In genomic region chr11:44309483-44310197, GRCh38 we compare ENCODE assay signal across 8 cellular contexts. TPM values are rescaled to one million over a fixed set of nuclear protein-coding genes. Genes with fewer than 3 reads are reported as not detected.
DNase-seq lines count a peak whose midpoint lies in the region; ATAC-seq and TF ChIP-seq lines count a peak whose summit lies in the region.

Gene ALX4, minus strand, starts transcription at chr11:44310139. Its CDS starts 77 bp downstream, at chr11:44310062.

- POLR2A ChIA-PET in WTC11 (lab: Charles Lee): interaction anchor here (0.7 kb wide), 1 partner anchor 51 kb away, joined by 3 read pairs; no protein-coding TSS in a partner anchor

- no peak for TF ChIP-seq CTCF in WTC11 (IDR thresholded peaks at IDR 0.05)

- DNase-seq in Right ventricle myocardium inferior (ENCODE audit: missing footprints): peak; percentile 78
- DNase-seq in cardiac septum (ENCODE audit: low spot score): no peak
- peak; percentile 80 for DNase-seq in WTC11 (ENCODE audit: low spot score)
- peak; percentile 50 for DNase-seq in left cardiac atrium
- DNase-seq in stimulated activated CD4-positive, alpha-beta T cell treated with anti-CD3 and anti-CD28 coated beads, Interleukin-2, amount 100 ng/mL, for 24 hours: peak; percentile 23 to 56
- no peak for DNase-seq in natural killer cell treated with Interleukin-12 subunit alpha and Interleukin-12 subunit beta and Interleukin-15 and Interleukin-18, amount 100 ng/mL, for 72 hours (ENCODE audit: low spot score)
- DNase-seq in middle frontal gyrus (ENCODE audit: extremely low spot score, low spot score): no peak

- H3K27me3 Mint-ChIP-seq in WTC11 (ENCODE audit: low read depth): peaks cover 100% of the 10 kb centered on the region
- peaks cover 66 to 79% of the 10 kb centered on the region in 2 donors for H3K27me3 Mint-ChIP-seq in natural killer cell treated with Interleukin-12 subunit alpha and Interleukin-12 subunit beta and Interleukin-15 and Interleukin-18, amount 100 ng/mL, for 72 hours

- peaks cover 64% of the 10 kb centered on the region for H3K4me1 Mint-ChIP-seq in WTC11
- peaks cover 14 to 17% of the 10 kb centered on the region in 2 donors for H3K4me1 Mint-ChIP-seq in natural killer cell treated with Interleukin-12 subunit alpha and Interleukin-12 subunit beta and Interleukin-15 and Interleukin-18, amount 100 ng/mL, for 72 hours (ENCODE audit: low read depth in 2 of 2)

- intact Hi-C loops in Right ventricle myocardium inferior (cut with DNase I): no loop called here
- intact Hi-C loops in cardiac septum (cut with DNase I): no loop called here
- intact Hi-C loops in left cardiac atrium (cut with DNase I): loop anchor here in 1 of 2 donors (10.0 kb wide), 1 partner anchor 165 kb away; no protein-coding TSS in a partner anchor

- no peaks in the 10 kb centered on the region for H3K9me3 Mint-ChIP-seq in WTC11
- no peaks in the 10 kb centered on the region for H3K9me3 Mint-ChIP-seq in natural killer cell treated with Interleukin-12 subunit alpha and Interleukin-12 subunit beta and Interleukin-15 and Interleukin-18, amount 100 ng/mL, for 72 hours

- peak; percentile 73 for ATAC-seq in Right ventricle myocardium inferior
- ATAC-seq in WTC11: peak; percentile 40
- ATAC-seq in left cardiac atrium: peak; percentile 65 to 68
- no peak for ATAC-seq in natural killer cell treated with Interleukin-12 subunit alpha and Interleukin-12 subunit beta and Interleukin-15 and Interleukin-18, amount 100 ng/mL, for 72 hours
- no peak for ATAC-seq in HG02938 (IDR thresholded peaks at IDR 0.05; ENCODE audit: unreplicated experiment)

- H3K36me3 Mint-ChIP-seq in WTC11: no peaks in the 10 kb centered on the region
- no peaks in the 10 kb centered on the region for H3K36me3 Mint-ChIP-seq in natural killer cell treated with Interleukin-12 subunit alpha and Interleukin-12 subunit beta and Interleukin-15 and Interleukin-18, amount 100 ng/mL, for 72 hours

- CTCF ChIA-PET in WTC11 (lab: Charles Lee): interaction anchor here (0.6 to 1.1 kb wide), 3 partner anchors 10 to 176 kb away, joined by 3 to 4 read pairs (median 3); no protein-coding TSS in a partner anchor

- no peak within 1 kb of the TSS for H3K27ac Mint-ChIP-seq in WTC11
- H3K27ac Mint-ChIP-seq in natural killer cell treated with Interleukin-12 subunit alpha and Interleukin-12 subunit beta and Interleukin-15 and Interleukin-18, amount 100 ng/mL, for 72 hours: no peak within 1 kb of the TSS

- peak within 1 kb of the TSS; percentile 60 for H3K4me3 Mint-ChIP-seq in WTC11
- H3K4me3 Mint-ChIP-seq in natural killer cell treated with Interleukin-12 subunit alpha and Interleukin-12 subunit beta and Interleukin-15 and Interleukin-18, amount 100 ng/mL, for 72 hours: no peak within 1 kb of the TSS

TF ChIP-seq in WTC11, 78 proteins besides CTCF, POLR2A, EP300 and RAD21:
- TF ChIP-seq KAT7 (CRISPR knock-in tag; IDR thresholded peaks at IDR 0.05; ENCODE audit: borderline replicate concordance) (peak; percentile 56; the same call in 1 of the 2 replicates), ETV6 (CRISPR knock-in tag; IDR thresholded peaks at IDR 0.05) (0 out of 2 replicates have a peak, but pooled peaks have one; percentile 45), ZNF121 (CRISPR knock-in tag; IDR thresholded peaks at IDR 0.05) (0 out of 2 replicates have a peak, but pooled peaks have one; percentile 27), USF1 (CRISPR knock-in tag; IDR thresholded peaks at IDR 0.05) (0 out of 2 replicates have a peak, but pooled peaks have one; percentile 40), SMAD3 (CRISPR knock-in tag; IDR thresholded peaks at IDR 0.05; ENCODE audit: borderline replicate concordance) (no peak), ZMAT4 (CRISPR knock-in tag; IDR thresholded peaks at IDR 0.05) (no peak)
- TF ChIP-seq, protein P1, sequence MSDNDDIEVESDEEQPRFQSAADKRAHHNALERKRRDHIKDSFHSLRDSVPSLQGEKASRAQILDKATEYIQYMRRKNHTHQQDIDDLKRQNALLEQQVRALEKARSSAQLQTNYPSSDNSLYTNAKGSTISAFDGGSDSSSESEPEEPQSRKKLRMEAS (CRISPR knock-in tag; IDR thresholded peaks at IDR 0.05): 0 out of 2 replicates have a peak, but pooled peaks have one; percentile 30
- TF ChIP-seq, protein P2, sequence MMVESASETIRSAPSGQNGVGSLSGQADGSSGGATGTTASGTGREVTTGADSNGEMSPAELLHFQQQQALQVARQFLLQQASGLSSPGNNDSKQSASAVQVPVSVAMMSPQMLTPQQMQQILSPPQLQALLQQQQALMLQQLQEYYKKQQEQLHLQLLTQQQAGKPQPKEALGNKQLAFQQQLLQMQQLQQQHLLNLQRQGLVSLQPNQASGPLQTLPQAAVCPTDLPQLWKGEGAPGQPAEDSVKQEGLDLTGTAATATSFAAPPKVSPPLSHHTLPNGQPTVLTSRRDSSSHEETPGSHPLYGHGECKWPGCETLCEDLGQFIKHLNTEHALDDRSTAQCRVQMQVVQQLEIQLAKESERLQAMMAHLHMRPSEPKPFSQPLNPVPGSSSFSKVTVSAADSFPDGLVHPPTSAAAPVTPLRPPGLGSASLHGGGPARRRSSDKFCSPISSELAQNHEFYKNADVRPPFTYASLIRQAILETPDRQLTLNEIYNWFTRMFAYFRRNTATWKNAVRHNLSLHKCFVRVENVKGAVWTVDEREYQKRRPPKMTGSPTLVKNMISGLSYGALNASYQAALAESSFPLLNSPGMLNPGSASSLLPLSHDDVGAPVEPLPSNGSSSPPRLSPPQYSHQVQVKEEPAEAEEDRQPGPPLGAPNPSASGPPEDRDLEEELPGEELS (CRISPR knock-in tag; IDR thresholded peaks at IDR 0.05): peak; percentile 67; the same call in 1 of the 2 replicates
TF ChIP-seq in WTC11: peak in this region for 6.

RNA-seq across cellular contexts. Expression of gene ALX4, which starts in this region (rescaled TPM):
- total RNA-seq in Right ventricle myocardium inferior (0.05 TPM), cardiac septum (0.05 TPM), WTC11 (2021) (not detected in 3 replicates), left cardiac atrium (under 1 TPM in 1 of 2 donors, not detected in 1; 0.03 TPM)
- total RNA-seq in natural killer cell treated with Interleukin-12 subunit alpha and Interleukin-12 subunit beta and Interleukin-15 and Interleukin-18, amount 100 ng/mL, for 72 hours: not detected

Comparison
In these comparisons a context has a peak if more than half of its experiments do, and no peak if none do; other contexts are left out.
1. Peak in DNase-seq and ATAC-seq in Right ventricle myocardium inferior; RNA of the gene not detected or under 1 TPM.
2. Peak in DNase-seq and ATAC-seq in WTC11; RNA of the gene not detected or under 1 TPM.
3. Peak in DNase-seq and ATAC-seq in left cardiac atrium; RNA of the gene not detected or under 1 TPM.
4. DNase-seq: peak in stimulated activated CD4-positive, alpha-beta T cell treated with anti-CD3 and anti-CD28 coated beads, Interleukin-2, amount 100 ng/mL, for 24 hours (2 of 2); none in cardiac septum (single experiment), natural killer cell treated with Interleukin-12 subunit alpha and Interleukin-12 subunit beta and Interleukin-15 and Interleukin-18, amount 100 ng/mL, for 72 hours (single experiment) and middle frontal gyrus (single experiment).